Comparison of ENCODE assay signal across 10 cellular contexts in the genomic region with DNA sequence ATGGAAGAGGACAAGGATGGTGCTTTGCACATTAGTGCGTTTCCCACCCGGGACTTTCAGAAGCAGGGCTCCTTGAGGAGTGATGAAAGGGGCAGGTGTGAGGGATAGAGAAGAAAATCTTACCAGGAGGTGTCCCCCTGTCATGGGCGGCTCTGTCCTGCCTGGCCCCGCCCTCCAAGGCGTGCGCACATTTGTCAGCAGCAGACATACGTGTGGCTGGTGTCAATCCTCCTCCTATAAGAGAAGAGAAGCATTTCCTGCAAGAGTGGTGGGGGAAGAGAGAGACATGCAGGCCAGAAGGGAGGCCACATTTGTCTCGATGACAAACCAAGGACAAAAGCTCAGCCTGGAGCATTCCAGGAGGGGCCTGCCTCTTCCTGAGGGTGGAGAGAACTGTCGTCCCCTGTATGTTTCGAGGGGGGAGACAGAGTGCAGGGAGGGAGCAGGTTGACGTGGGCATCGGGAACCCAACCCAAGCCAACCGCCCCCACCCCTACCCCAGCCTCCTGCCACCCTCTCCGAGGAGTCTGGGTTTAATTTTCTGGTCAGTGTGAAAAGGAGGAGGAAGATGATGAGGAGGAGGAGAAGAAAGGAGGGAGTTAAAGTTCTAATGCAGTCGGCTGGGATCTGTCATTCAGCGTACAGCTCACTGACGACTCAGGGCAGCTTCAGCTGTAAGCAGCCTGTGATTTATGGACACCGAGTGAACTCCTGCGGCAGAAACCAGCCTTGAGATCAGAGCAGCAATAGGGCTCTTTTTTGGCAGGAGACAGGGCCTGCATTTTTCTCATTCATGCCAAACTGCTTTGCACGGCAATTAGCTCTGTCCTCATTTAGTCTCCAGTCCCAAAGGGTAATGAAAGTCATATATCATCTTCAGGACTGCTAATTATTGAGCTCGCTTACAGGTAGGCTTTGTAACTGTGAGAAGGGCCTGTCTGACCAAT. TPM values are rescaled to one million over a fixed set of nuclear protein-coding genes. Genes with fewer than 3 reads are reported as not detected.
DNase-seq lines count a peak whose midpoint lies in the region; ATAC-seq lines count a peak whose summit lies in the region.
"Had no signal": no experiment of that assay in that cellular context is flagged by ENCODE, and none has a peak within 500 bp of the region (broad histone marks: within the 10 kb centered on the region; RNA-seq: fewer than 3 reads in every experiment).

No MANE protein-coding gene starts in this region.

- H3K9ac ChIP-seq in mesenchymal stem cell (ENCODE audit: low read length): no peak overlapping the region

- WGBS in esophagus, 2 donors: 24 to 37% methylated on average over 21 of the region's 21 CpGs
- 3% methylated on average over 15 of the region's 21 CpGs for WGBS in mesenchymal stem cell

- H3K18ac ChIP-seq in mesenchymal stem cell (ENCODE audit: low read depth in 1 of 2, low read length in 2 of 2): peak overlapping the region; percentile 73 to 86

- peak overlapping the region; percentile 3 to 5 for H3K4ac ChIP-seq in mesenchymal stem cell (ENCODE audit: low read depth in 1 of 2, low read length in 2 of 2)

- no peak for ATAC-seq in GM21619 (IDR thresholded peaks at IDR 0.05; ENCODE audit: unreplicated experiment)
- ATAC-seq in HG03439 (IDR thresholded peaks at IDR 0.05; ENCODE audit: unreplicated experiment): no peak

- H4K8ac ChIP-seq in mesenchymal stem cell (ENCODE audit: low read length): peak overlapping the region; percentile 24

- H3K27ac ChIP-seq in esophagus (ENCODE audit: low read depth in 2 of 2, low read length in 1 of 2): peak overlapping the region; percentile 83 to 89
- no peak overlapping the region for H3K27ac ChIP-seq in mesenchymal stem cell (ENCODE audit: low read length, poor library complexity, severe bottlenecking)

- H3K79me1 ChIP-seq in mesenchymal stem cell (replicated peaks; ENCODE audit: low read length, poor library complexity, severe bottlenecking): no peaks in the 10 kb centered on the region

- no peak overlapping the region for H3K23ac ChIP-seq in mesenchymal stem cell (ENCODE audit: low read length in 2 of 2)

- H2AFZ ChIP-seq in mesenchymal stem cell (ENCODE audit: low read depth, low read length): no peak overlapping the region

- peak overlapping the region in 1 of 2 experiments; percentile 40 for H2BK12ac ChIP-seq in mesenchymal stem cell (ENCODE audit: low read length in 2 of 2)

- H3K4me2 ChIP-seq in mesenchymal stem cell (ENCODE audit: low read length, poor library complexity, severe bottlenecking): peak overlapping the region; percentile 32

- H4K91ac ChIP-seq in mesenchymal stem cell (ENCODE audit: low read length): peak overlapping the region; percentile 68

- H3K9me3 ChIP-seq in esophagus (ENCODE audit: control insufficient read depth in 2 of 2, insufficient read depth in 1 of 2, low read depth in 1 of 2, low read length in 1 of 2): no peaks in the 10 kb centered on the region
- no peaks in the 10 kb centered on the region for H3K9me3 ChIP-seq in mesenchymal stem cell (ENCODE audit: control insufficient read depth, low read length)

- no peak overlapping the region for H2BK120ac ChIP-seq in mesenchymal stem cell (ENCODE audit: low read depth, low read length)

- H2BK15ac ChIP-seq in mesenchymal stem cell (ENCODE audit: low read depth, poor library complexity, severe bottlenecking): no peak overlapping the region

- DNase-seq in AG08395 (ENCODE audit: low spot score) (peak; percentile 86), NCI-H146 treated with DMSO at 0.1 percent for 48 hours (lab: John Stamatoyannopoulos, UW; ENCODE audit: unreplicated experiment) (peak; percentile 56), mesenchymal stem cell (peak; percentile 67), NCI-H524 treated with DMSO at 0.1 percent for 48 hours (lab: John Stamatoyannopoulos, UW) (no peak), HuH-7 (ENCODE audit: low spot score) (no peak)
- DNase-seq: activated CD4-positive, alpha-beta T cell treated with anti-CD3 and anti-CD28 coated beads, Interleukin-2, amount 50 U/mL, for 48 hours; CD8-positive, alpha-beta memory T cell had no signal

- H2BK5ac ChIP-seq in mesenchymal stem cell (ENCODE audit: low read depth, low read length, poor library complexity, severe bottlenecking): no peak overlapping the region

- no peak overlapping the region for H2AK5ac ChIP-seq in mesenchymal stem cell (ENCODE audit: low read length, severe bottlenecking)

- H3K4me3 ChIP-seq in esophagus (ENCODE audit: low read depth in 1 of 2, low read length in 2 of 2) (peak overlapping the region; percentile 20 to 24), mesenchymal stem cell (ENCODE audit: insufficient read depth in 1 of 2, low read depth in 1 of 2, low read length in 2 of 2) (no peak overlapping the region)

- peaks cover 3 to 5% of the 10 kb centered on the region in 2 donors for H3K4me1 ChIP-seq in esophagus (ENCODE audit: control insufficient read depth in 2 of 2, insufficient read depth in 2 of 2, low read length in 1 of 2)
- peaks cover 6% of the 10 kb centered on the region for H3K4me1 ChIP-seq in mesenchymal stem cell (ENCODE audit: control insufficient read depth, insufficient read depth, low read depth, low read length)

- peak overlapping the region in 1 of 2 experiments; percentile 1 for H3K14ac ChIP-seq in mesenchymal stem cell (ENCODE audit: low read length in 2 of 2)

- H3K36me3 ChIP-seq in esophagus (ENCODE audit: control insufficient read depth in 2 of 2, insufficient read depth in 2 of 2, low read length in 1 of 2) (no peaks in the 10 kb centered on the region), mesenchymal stem cell (ENCODE audit: control insufficient read depth in 1 of 2, insufficient read depth in 2 of 2, low read depth in 1 of 2, low read length in 2 of 2) (no peaks in the 10 kb centered on the region)

- H3K27me3 ChIP-seq in esophagus (ENCODE audit: control insufficient read depth in 1 of 2, insufficient read depth in 2 of 2, low read length in 2 of 2) (no peaks in the 10 kb centered on the region), mesenchymal stem cell (ENCODE audit: control insufficient read depth in 1 of 2, insufficient read depth in 1 of 2, low read length in 2 of 2) (peaks cover 62 to 77% of the 10 kb centered on the region in 2 experiments)

RNA-seq across cellular contexts. Expression of gene COMTD1, which starts 47.7 kb away (rescaled TPM):
- polyA plus RNA-seq in esophagus: 100 to 1,000 TPM; 153 to 185 TPM
- polyA plus RNA-seq in mesenchymal stem cell (2013, experiment 1 of 2): 11.1 TPM
- 8.8 TPM for polyA plus RNA-seq in mesenchymal stem cell (2013, experiment 2 of 2)

Comparison
In these comparisons a context has a peak if more than half of its experiments do, and no peak if none do; other contexts are left out.
1. DNase-seq: peak in AG08395 (single experiment), NCI-H146 treated with DMSO at 0.1 percent for 48 hours (single experiment) and mesenchymal stem cell (single experiment); none in NCI-H524 treated with DMSO at 0.1 percent for 48 hours (single experiment) and HuH-7 (single experiment).
2. H3K4me3 ChIP-seq: peak in esophagus (2 of 2); none in mesenchymal stem cell (0 of 2).